32 cellular contexts compared by ENCODE assay signal in the genomic region with DNA sequence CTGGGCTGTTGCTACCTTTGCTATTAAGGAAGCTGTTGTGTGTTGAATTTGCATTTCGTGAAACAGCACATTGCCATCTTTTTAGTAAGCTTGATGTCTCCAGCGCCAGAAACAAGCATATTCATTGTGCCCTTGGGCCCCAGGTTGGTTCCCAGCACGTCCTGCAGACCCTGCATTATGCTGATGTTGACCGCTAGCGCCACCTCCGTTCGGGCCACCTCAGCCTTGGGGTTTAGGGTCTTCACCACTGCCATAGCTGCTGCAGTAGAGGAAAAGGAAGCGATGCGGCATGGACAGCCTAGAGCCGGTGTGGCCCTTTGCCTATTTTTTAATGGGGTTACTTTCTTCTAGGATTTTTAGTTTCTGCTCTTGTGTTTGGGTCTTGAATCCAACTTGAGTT.
"Had no signal": no experiment of that assay in that cellular context is flagged by ENCODE, and none has a peak within 500 bp of the region (broad histone marks: within the 10 kb centered on the region; RNA-seq: fewer than 3 reads in every experiment).

No MANE protein-coding gene starts in this region.

- H2AFZ ChIP-seq: hepatocyte had no signal

- H3K27ac ChIP-seq: brain microvascular endothelial cell, coronary artery, epithelial cell of prostate, esophagus squamous epithelium, gastroesophageal sphincter, heart right ventricle, hepatocyte, WERI-Rb-1 had no signal

- H3K4me2 ChIP-seq: hepatocyte had no signal

- H3K4me3 ChIP-seq: coronary artery, esophagus squamous epithelium, gastroesophageal sphincter, heart right ventricle, hepatocyte had no signal

- H3K27me3 ChIP-seq: brain microvascular endothelial cell had no signal

- H3K4me1 Mint-ChIP-seq: activated CD4-positive, alpha-beta T cell treated with anti-CD3 and anti-CD28 coated beads for 36 hours; activated CD4-positive, alpha-beta T cell treated with anti-CD3 and anti-CD28 coated beads, Interleukin-2, amount 10 ng/mL, durations not matched to agents 24 days and 14 days; activated T-helper 17 cell treated with anti-CD3 and anti-CD28 coated beads, Interleukin-2, amount 50 U/mL, for 72 hours had no signal

- H3K9me3 ChIP-seq: esophagus squamous epithelium, gastroesophageal sphincter, heart right ventricle had no signal

- H3K36me3 Mint-ChIP-seq: activated CD4-positive, alpha-beta memory T cell treated with anti-CD3 and anti-CD28 coated beads for 36 hours; activated naive CD8-positive, alpha-beta T cell had no signal

- H3K27ac Mint-ChIP-seq: activated CD4-positive, alpha-beta memory T cell treated with anti-CD3 and anti-CD28 coated beads for 36 hours; activated CD4-positive, alpha-beta T cell treated with anti-CD3 and anti-CD28 coated beads for 36 hours; activated CD4-positive, alpha-beta T cell treated with anti-CD3 and anti-CD28 coated beads, Interleukin-2, amount 10 ng/mL, durations not matched to agents 24 days and 14 days; activated CD8-positive, alpha-beta T cell treated with anti-CD3 and anti-CD28 coated beads, Interleukin-2, amount 10 ng/mL, durations not matched to agents 7 days and 5 days; activated naive CD8-positive, alpha-beta T cell; activated T-cell treated with anti-CD3 and anti-CD28 coated beads, Interleukin-2, amount 50 U/mL, for 24 hours; activated T-helper 17 cell treated with anti-CD3 and anti-CD28 coated beads, Interleukin-2, amount 50 U/mL, for 72 hours; dendritic cell treated with granulocyte-macrophage colony-stimulating factor and Interleukin-4, amounts not matched to agents 40 ng/mL and 50 ng/mL, for 4 days; effector memory CD8-positive, alpha-beta T cell; T-helper 1 cell treated with Interleukin-12 subunit alpha and Interleukin-12 subunit beta and Interleukin-4 antibody, amounts not matched to agents 30 μg/mL and 1 μg/mL, for 36 hours had no signal

- H3K4me1 ChIP-seq: esophagus squamous epithelium, gastroesophageal sphincter, heart right ventricle had no signal

- H3K4me3 Mint-ChIP-seq: activated CD4-positive, alpha-beta memory T cell treated with anti-CD3 and anti-CD28 coated beads for 36 hours; activated CD4-positive, alpha-beta T cell treated with anti-CD3 and anti-CD28 coated beads for 36 hours; activated CD4-positive, alpha-beta T cell treated with anti-CD3 and anti-CD28 coated beads, Interleukin-2, amount 10 ng/mL, durations not matched to agents 24 days and 14 days; activated CD8-positive, alpha-beta T cell treated with anti-CD3 and anti-CD28 coated beads, Interleukin-2, amount 10 ng/mL, durations not matched to agents 7 days and 5 days; activated naive CD8-positive, alpha-beta T cell; activated T-cell treated with anti-CD3 and anti-CD28 coated beads, Interleukin-2, amount 50 U/mL, for 24 hours; activated T-helper 17 cell treated with anti-CD3 and anti-CD28 coated beads, Interleukin-2, amount 50 U/mL, for 72 hours; central memory CD8-positive, alpha-beta T cell; dendritic cell treated with granulocyte-macrophage colony-stimulating factor and Interleukin-4, amounts not matched to agents 40 ng/mL and 50 ng/mL, for 4 days; effector memory CD8-positive, alpha-beta T cell; T-helper 1 cell treated with Interleukin-12 subunit alpha and Interleukin-12 subunit beta and Interleukin-4 antibody, amounts not matched to agents 30 μg/mL and 1 μg/mL, for 36 hours had no signal

- H3K36me3 ChIP-seq: brain microvascular endothelial cell, esophagus squamous epithelium, gastroesophageal sphincter, heart right ventricle, WERI-Rb-1 had no signal

- H3K9me3 Mint-ChIP-seq: activated CD4-positive, alpha-beta memory T cell treated with anti-CD3 and anti-CD28 coated beads for 36 hours; activated CD4-positive, alpha-beta T cell treated with anti-CD3 and anti-CD28 coated beads, Interleukin-2, amount 10 ng/mL, durations not matched to agents 24 days and 14 days; activated T-cell treated with anti-CD3 and anti-CD28 coated beads, Interleukin-2, amount 50 U/mL, for 24 hours; activated T-helper 17 cell treated with anti-CD3 and anti-CD28 coated beads, Interleukin-2, amount 50 U/mL, for 72 hours; central memory CD8-positive, alpha-beta T cell; dendritic cell treated with granulocyte-macrophage colony-stimulating factor and Interleukin-4, amounts not matched to agents 40 ng/mL and 50 ng/mL, for 4 days; effector memory CD8-positive, alpha-beta T cell; T-helper 1 cell treated with Interleukin-12 subunit alpha and Interleukin-12 subunit beta and Interleukin-4 antibody, amounts not matched to agents 30 μg/mL and 1 μg/mL, for 36 hours had no signal

- H3K27me3 Mint-ChIP-seq: activated naive CD8-positive, alpha-beta T cell; dendritic cell treated with granulocyte-macrophage colony-stimulating factor and Interleukin-4, amounts not matched to agents 40 ng/mL and 50 ng/mL, for 4 days had no signal

- DNase-seq: activated CD4-positive, alpha-beta memory T cell treated with anti-CD3 and anti-CD28 coated beads for 36 hours; activated CD4-positive, alpha-beta T cell treated with anti-CD3 and anti-CD28 coated beads for 36 hours; activated CD4-positive, alpha-beta T cell treated with anti-CD3 and anti-CD28 coated beads, Interleukin-2, amount 10 ng/mL, durations not matched to agents 24 days and 14 days; activated CD4-positive, CD25-positive, alpha-beta regulatory T cell; activated CD4-positive, CD25-positive, alpha-beta regulatory T cell treated with anti-CD3 and anti-CD28 coated beads, Interleukin-2, amount 50 U/mL, for 72 hours; activated CD8-positive, alpha-beta memory T cell treated with anti-CD3 and anti-CD28 coated beads, Interleukin-2, amount 50 U/mL, for 48 hours; activated CD8-positive, alpha-beta T cell treated with anti-CD3 and anti-CD28 coated beads, Interleukin-2, amount 10 ng/mL, durations not matched to agents 7 days and 5 days; activated effector memory CD4-positive, alpha-beta T cell treated with Interleukin-2 at 50 U/mL for 16 hours; activated gamma-delta T cell treated with Interleukin-2 at 50 U/mL for 16 hours; activated naive CD4-positive, alpha-beta T cell treated with anti-CD3 and anti-CD28 coated beads, Interleukin-2, amount 50 U/mL, for 16 hours; activated naive CD4-positive, alpha-beta T cell treated with Interleukin-2 at 50 U/mL for 16 hours; activated T-cell treated with anti-CD3 and anti-CD28 coated beads for 4 hours; activated T-cell treated with anti-CD3 and anti-CD28 coated beads, Interleukin-2, amount 50 U/mL, for 24 hours; amniotic stem cell; anterior cingulate cortex; brain microvascular endothelial cell; effector CD4-positive, alpha-beta T cell; effector memory CD8-positive, alpha-beta T cell; esophagus squamous epithelium; foreskin melanocyte; heart right ventricle; T1000; WERI-Rb-1 had no signal
